ENCODE assay signal across 2 cellular contexts in the genomic region with DNA sequence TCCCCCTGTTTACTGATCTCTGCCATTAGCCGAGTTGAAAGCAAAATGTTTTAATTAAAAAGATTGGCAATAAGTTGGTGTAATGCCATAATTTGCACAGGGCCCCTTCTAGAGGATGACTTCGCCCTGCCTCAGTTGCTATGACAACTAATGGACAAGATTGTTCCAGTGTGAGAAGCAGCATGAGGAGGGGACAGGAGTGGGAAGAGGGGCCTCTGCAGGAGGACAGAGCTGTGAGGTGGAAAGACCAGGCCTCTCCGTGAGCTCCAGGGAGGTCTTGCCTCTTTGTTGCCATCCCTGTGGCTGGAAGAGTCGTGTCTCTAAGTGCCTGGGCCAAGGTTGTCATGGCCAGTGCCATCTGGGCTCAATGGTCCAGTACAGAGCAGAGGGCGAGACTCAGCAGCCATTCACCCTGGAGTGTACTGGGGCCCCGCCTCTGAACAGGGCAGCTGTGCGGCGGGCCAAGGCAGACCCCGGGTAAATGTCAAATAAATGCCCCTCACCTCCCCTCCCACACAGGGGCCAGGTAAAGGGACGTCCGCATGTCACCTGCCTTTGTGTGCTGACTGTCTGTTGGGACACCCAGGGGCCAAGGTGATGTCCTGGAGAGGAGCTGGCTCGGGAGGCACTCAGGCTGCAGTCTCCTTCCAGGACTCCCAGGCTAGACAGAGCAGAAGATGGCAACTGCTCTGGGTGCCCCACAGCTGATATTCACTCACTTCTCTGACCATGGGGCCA.
TF ChIP-seq lines count a peak whose summit lies in the region.

No MANE protein-coding gene starts in this region.

TF ChIP-seq in WTC11, 78 proteins besides CTCF, POLR2A, EP300 and RAD21 (continued from another document):
- TF ChIP-seq MXD4 (CRISPR knock-in tag; IDR thresholded peaks at IDR 0.05; ENCODE audit: borderline replicate concordance) (no peak), NFYB (CRISPR knock-in tag; conservative IDR thresholded peaks at IDR 0.05; ENCODE audit: low read depth) (no peak), FOXP1 (CRISPR knock-in tag; IDR thresholded peaks at IDR 0.05; ENCODE audit: borderline replicate concordance) (no peak), FOXK1 (CRISPR knock-in tag; IDR thresholded peaks at IDR 0.05) (no peak)

TF ChIP-seq in neural cell, 6 proteins besides CTCF, POLR2A, EP300 and RAD21 (continued from another document):
- TF ChIP-seq, protein P1, sequence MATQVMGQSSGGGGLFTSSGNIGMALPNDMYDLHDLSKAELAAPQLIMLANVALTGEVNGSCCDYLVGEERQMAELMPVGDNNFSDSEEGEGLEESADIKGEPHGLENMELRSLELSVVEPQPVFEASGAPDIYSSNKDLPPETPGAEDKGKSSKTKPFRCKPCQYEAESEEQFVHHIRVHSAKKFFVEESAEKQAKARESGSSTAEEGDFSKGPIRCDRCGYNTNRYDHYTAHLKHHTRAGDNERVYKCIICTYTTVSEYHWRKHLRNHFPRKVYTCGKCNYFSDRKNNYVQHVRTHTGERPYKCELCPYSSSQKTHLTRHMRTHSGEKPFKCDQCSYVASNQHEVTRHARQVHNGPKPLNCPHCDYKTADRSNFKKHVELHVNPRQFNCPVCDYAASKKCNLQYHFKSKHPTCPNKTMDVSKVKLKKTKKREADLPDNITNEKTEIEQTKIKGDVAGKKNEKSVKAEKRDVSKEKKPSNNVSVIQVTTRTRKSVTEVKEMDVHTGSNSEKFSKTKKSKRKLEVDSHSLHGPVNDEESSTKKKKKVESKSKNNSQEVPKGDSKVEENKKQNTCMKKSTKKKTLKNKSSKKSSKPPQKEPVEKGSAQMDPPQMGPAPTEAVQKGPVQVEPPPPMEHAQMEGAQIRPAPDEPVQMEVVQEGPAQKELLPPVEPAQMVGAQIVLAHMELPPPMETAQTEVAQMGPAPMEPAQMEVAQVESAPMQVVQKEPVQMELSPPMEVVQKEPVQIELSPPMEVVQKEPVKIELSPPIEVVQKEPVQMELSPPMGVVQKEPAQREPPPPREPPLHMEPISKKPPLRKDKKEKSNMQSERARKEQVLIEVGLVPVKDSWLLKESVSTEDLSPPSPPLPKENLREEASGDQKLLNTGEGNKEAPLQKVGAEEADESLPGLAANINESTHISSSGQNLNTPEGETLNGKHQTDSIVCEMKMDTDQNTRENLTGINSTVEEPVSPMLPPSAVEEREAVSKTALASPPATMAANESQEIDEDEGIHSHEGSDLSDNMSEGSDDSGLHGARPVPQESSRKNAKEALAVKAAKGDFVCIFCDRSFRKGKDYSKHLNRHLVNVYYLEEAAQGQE (IDR thresholded peaks at IDR 0.05; ENCODE audit: borderline replicate concordance) = no peak
- TF ChIP-seq TAF1 (IDR thresholded peaks at IDR 0.05; ENCODE audit: low read depth) (no peak), MXI1 (conservative IDR thresholded peaks at IDR 0.05; ENCODE audit: poor library complexity, severe bottlenecking) (no peak), POLR2AphosphoS5 (IDR thresholded peaks at IDR 0.05) (no peak), EZH2 (IDR thresholded peaks at IDR 0.05; ENCODE audit: borderline replicate concordance, insufficient read depth, low read length, poor library complexity, severe bottlenecking) (no peak)
